Comparison of ENCODE assay signal across 26 cellular contexts in the genomic region with DNA sequence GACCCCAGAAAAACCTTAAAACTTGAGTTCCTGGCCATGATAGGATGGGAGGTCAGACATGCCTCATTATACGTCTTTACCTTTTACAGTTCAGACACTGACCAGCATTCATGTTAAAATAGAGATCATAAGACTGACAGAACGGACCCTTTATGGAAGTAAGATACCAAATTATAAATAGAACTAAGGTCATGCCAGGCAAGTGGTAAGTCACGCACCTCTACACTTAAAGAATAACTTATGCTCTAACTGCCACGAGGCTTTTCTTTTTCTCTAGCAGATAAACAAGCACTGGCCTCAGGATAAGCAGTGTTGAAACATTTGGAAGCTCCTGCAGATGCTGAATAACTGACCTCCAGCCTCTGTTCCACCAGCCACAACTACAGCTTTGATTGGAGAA. TPM values are rescaled to one million over a fixed set of nuclear protein-coding genes. Genes with fewer than 3 reads are reported as not detected.
DNase-seq lines count a peak whose midpoint lies in the region; ATAC-seq lines count a peak whose summit lies in the region.
"Had no signal": no experiment of that assay in that cellular context is flagged by ENCODE, and none has a peak within 500 bp of the region (broad histone marks: within the 10 kb centered on the region; RNA-seq: fewer than 3 reads in every experiment).

No MANE protein-coding gene starts in this region.

- ATAC-seq in left ventricle myocardium superior: peak; percentile 43
- ATAC-seq in left cardiac atrium: no peak
- ATAC-seq: CD8-positive, alpha-beta T cell; PC-3 had no signal

- DNase-seq in left ventricle myocardium superior (no peak), left cardiac atrium (no peak), SK-MEL-5 (ENCODE audit: low read depth, low spot score) (peak; percentile 97), hypothalamus (lab: John Stamatoyannopoulos, UW) (no peak), caudate nucleus (lab: John Stamatoyannopoulos, UW) (no peak)
- DNase-seq: C1 segment of cervical spinal cord; CD8-positive, alpha-beta T cell; DMS 273 treated with DMSO at 0.1 percent for 48 hours; DMS79; EL; GDM1; HCEC 1CT; KBM-7; MV-4-11; NCI-H1105; NCI-H1436 treated with DMSO at 0.1 percent for 48 hours; NCI-H1930; NCI-H2107; NCI-H524; NCI-H774; PC-3 had no signal

- H3K27ac ChIP-seq in caudate nucleus (ENCODE audit: low read depth, low read length): no peak overlapping the region
- H3K27ac ChIP-seq: SJSA1 had no signal

- in situ Hi-C loops in SK-MEL-5 (cut with HindIII; ENCODE audit: low pct_unique_long_range_greater_than_20kb, low sequenced_read_pairs): no loop called here

- intact Hi-C loops in left ventricle myocardium superior (cut with micrococcal nuclease) (no loop called here), left cardiac atrium (cut with DNase I) (no loop called here)

RNA-seq across cellular contexts. Expression of a gene that starts 28.4 kb away (rescaled TPM):
- not detected for total RNA-seq in left ventricle myocardium superior
- total RNA-seq in left cardiac atrium: not detected
- total RNA-seq in SK-MEL-5 (2014; rRNA removed; shearing (Covaris generic)): not detected in 2 replicates
- polyA plus RNA-seq in SK-MEL-5 (2015; cell fraction: cytosol; rRNA removed): not detected in 2 replicates
- not detected in 2 replicates for polyA plus RNA-seq in SK-MEL-5 (2015; cell fraction: nucleus; rRNA removed)
- total RNA-seq: CD8-positive, alpha-beta T cell; H1; LHCN-M2; MCF 10A; PC-3; SJSA1 had no signal
- polyA plus RNA-seq: AG04450, H1 had no signal

RNA-seq across cellular contexts. Expression of a gene that starts 41.0 kb away (rescaled TPM):
- total RNA-seq in left ventricle myocardium superior (not detected), left cardiac atrium (under 1 TPM; 0.18 to 0.44 TPM)
- not detected in 2 replicates for total RNA-seq in SK-MEL-5 (2014; rRNA removed; shearing (Covaris generic))
- polyA plus RNA-seq in SK-MEL-5 (2015; cell fraction: cytosol; rRNA removed): 0.24 TPM in 1 of 2 replicates, not detected in the other
- not detected in 2 replicates for polyA plus RNA-seq in SK-MEL-5 (2015; cell fraction: nucleus; rRNA removed)
- total RNA-seq: CD8-positive, alpha-beta T cell; H1; LHCN-M2; MCF 10A; PC-3; SJSA1 had no signal
- polyA plus RNA-seq: AG04450, H1 had no signal

RNA-seq across cellular contexts. Expression of a gene that starts 48.8 kb away (rescaled TPM):
- total RNA-seq in left ventricle myocardium superior: 0.27 TPM
- under 1 TPM; 0.44 to 0.47 TPM for total RNA-seq in left cardiac atrium
- 0.13 TPM in 1 of 2 replicates, not detected in the other for total RNA-seq in SK-MEL-5 (2014; rRNA removed; shearing (Covaris generic))
- polyA plus RNA-seq in SK-MEL-5 (2015; cell fraction: cytosol; rRNA removed): 0.05 TPM in 1 of 2 replicates, not detected in the other
- polyA plus RNA-seq in SK-MEL-5 (2015; cell fraction: nucleus; rRNA removed): not detected in 2 replicates
- total RNA-seq: H1, LHCN-M2, MCF 10A, PC-3, SJSA1 had no signal
- polyA plus RNA-seq: AG04450, H1 had no signal

RNA-seq across cellular contexts. Expression of a gene that starts 51.5 kb away (rescaled TPM):
- total RNA-seq in left ventricle myocardium superior: not detected
- total RNA-seq in left cardiac atrium: not detected
- not detected in 2 replicates for total RNA-seq in SK-MEL-5 (2014; rRNA removed; shearing (Covaris generic))
- polyA plus RNA-seq in SK-MEL-5 (2015; cell fraction: cytosol; rRNA removed): 0.12 TPM in 1 of 2 replicates, not detected in the other
- polyA plus RNA-seq in SK-MEL-5 (2015; cell fraction: nucleus; rRNA removed): not detected in 2 replicates
- total RNA-seq: H1, LHCN-M2, MCF 10A, PC-3, SJSA1 had no signal
- polyA plus RNA-seq: AG04450, H1 had no signal
